In genomic region chr11:119759324-119759723, GRCh38 we compare ENCODE assay signal across 10 cellular contexts. TPM values are rescaled to one million over a fixed set of nuclear protein-coding genes. Genes with fewer than 3 reads are reported as not detected.
DNase-seq lines count a peak whose midpoint lies in the region; ATAC-seq and TF ChIP-seq lines count a peak whose summit lies in the region.
"Had no signal": no experiment of that assay in that cellular context is flagged by ENCODE, and none has a peak within 500 bp of the region (broad histone marks: within the 10 kb centered on the region; RNA-seq: fewer than 3 reads in every experiment).

No MANE protein-coding gene starts in this region.

- no peak overlapping the region for H3K27ac ChIP-seq in BLaER1 treated with 17β-estradiol and CSF1 and Interleukin-3, amounts not matched to agents 10 nM and 100 nM
- H3K27ac ChIP-seq in SJSA1, result no peak overlapping the region
- no peak overlapping the region for H3K27ac ChIP-seq in esophagus squamous epithelium

- no peak for TF ChIP-seq CTCF in HFFc6 (IDR thresholded peaks at IDR 0.05)
- no peak for TF ChIP-seq CTCF in esophagus squamous epithelium (IDR thresholded peaks at IDR 0.05)

- ATAC-seq in natural killer cell treated with Interleukin-12 subunit alpha and Interleukin-12 subunit beta and Interleukin-15 and Interleukin-18, amount 100 ng/mL, for 72 hours, result no peak

- peaks cover 33% of the 10 kb centered on the region for H3K4me1 Mint-ChIP-seq in HFFc6 (ENCODE audit: low read depth)
- no peaks in the 10 kb centered on the region for H3K4me1 Mint-ChIP-seq in natural killer cell treated with Interleukin-12 subunit alpha and Interleukin-12 subunit beta and Interleukin-15 and Interleukin-18, amount 100 ng/mL, for 72 hours (ENCODE audit: low read depth in 2 of 2)

- no peak for TF ChIP-seq POLR2A in esophagus squamous epithelium (IDR thresholded peaks at IDR 0.05)

- peak; percentile 40 for DNase-seq in HFFc6
- peak; percentile 44 to 61 for DNase-seq in SJSA1 (ENCODE audit: low read depth in 1 of 2, low spot score in 2 of 2)
- DNase-seq in glomerular visceral epithelial cell (ENCODE audit: extremely low spot score), result peak; percentile 87
- DNase-seq in esophagus squamous epithelium (lab: John Stamatoyannopoulos, UW), result no peak
- no peak for DNase-seq in natural killer cell treated with Interleukin-12 subunit alpha and Interleukin-12 subunit beta and Interleukin-15 and Interleukin-18, amount 100 ng/mL, for 72 hours (ENCODE audit: low spot score)
- DNase-seq in activated CD4-positive, CD25-positive, alpha-beta regulatory T cell (lab: John Stamatoyannopoulos, UW), result no peak
- DNase-seq in NCI-H510A treated with DMSO at 0.1 percent for 48 hours (lab: John Stamatoyannopoulos, UW), result no peak
- DNase-seq: SHP77 treated with DMSO at 0.1 percent for 48 hours; stimulated activated CD4-positive, alpha-beta T cell treated with anti-CD3 and anti-CD28 coated beads, Interleukin-4, amount 100 ng/mL, for 1 hour had no signal

- no peaks in the 10 kb centered on the region for H3K9me3 ChIP-seq in BLaER1 treated with 17β-estradiol and CSF1 and Interleukin-3, amounts not matched to agents 10 nM and 100 nM (replicated peaks in 1 of 11)
- H3K9me3 ChIP-seq in SJSA1 (replicated peaks), result no peaks in the 10 kb centered on the region
- no peaks in the 10 kb centered on the region for H3K9me3 ChIP-seq in esophagus squamous epithelium

- H3K9me3 Mint-ChIP-seq in HFFc6, result no peaks in the 10 kb centered on the region
- H3K9me3 Mint-ChIP-seq in natural killer cell treated with Interleukin-12 subunit alpha and Interleukin-12 subunit beta and Interleukin-15 and Interleukin-18, amount 100 ng/mL, for 72 hours, result no peaks in the 10 kb centered on the region

- no peaks in the 10 kb centered on the region for H3K27me3 ChIP-seq in BLaER1 treated with 17β-estradiol and CSF1 and Interleukin-3, amounts not matched to agents 10 nM and 100 nM
- H3K27me3 ChIP-seq in SJSA1 (replicated peaks) (no peaks in the 10 kb centered on the region), esophagus squamous epithelium (peaks cover 0 to 24% (median 0%) of the 10 kb centered on the region in 4 donors)

- H3K4me1 ChIP-seq in BLaER1 treated with 17β-estradiol and CSF1 and Interleukin-3, amounts not matched to agents 10 nM and 100 nM, result peaks cover 0 to 15% (median 11%) of the 10 kb centered on the region in 10 experiments; a peak in 12 of 20 replicates
- peaks cover 17% of the 10 kb centered on the region for H3K4me1 ChIP-seq in SJSA1 (replicated peaks)
- peaks cover 0 to 28% (median 6%) of the 10 kb centered on the region in 3 donors for H3K4me1 ChIP-seq in esophagus squamous epithelium

- H3K27ac Mint-ChIP-seq in HFFc6, result no peak overlapping the region
- H3K27ac Mint-ChIP-seq in natural killer cell treated with Interleukin-12 subunit alpha and Interleukin-12 subunit beta and Interleukin-15 and Interleukin-18, amount 100 ng/mL, for 72 hours, result no peak overlapping the region

- peaks cover 21% of the 10 kb centered on the region for H3K27me3 Mint-ChIP-seq in HFFc6 (ENCODE audit: insufficient read depth)
- peaks cover 25 to 39% of the 10 kb centered on the region in 2 donors for H3K27me3 Mint-ChIP-seq in natural killer cell treated with Interleukin-12 subunit alpha and Interleukin-12 subunit beta and Interleukin-15 and Interleukin-18, amount 100 ng/mL, for 72 hours

- no peak overlapping the region for H3K4me3 ChIP-seq in BLaER1 treated with 17β-estradiol and CSF1 and Interleukin-3, amounts not matched to agents 10 nM and 100 nM
- H3K4me3 ChIP-seq in SJSA1 (no peak overlapping the region), esophagus squamous epithelium (no peak overlapping the region)

- H3K4me2 ChIP-seq in BLaER1 treated with 17β-estradiol and CSF1 and Interleukin-3, amounts not matched to agents 10 nM and 100 nM, result peak overlapping the region in 7 of 11 experiments; percentile 21 to 77 (median 63); a peak in 11 of 22 replicates

- H3K36me3 ChIP-seq in BLaER1 treated with 17β-estradiol and CSF1 and Interleukin-3, amounts not matched to agents 10 nM and 100 nM, result no peaks in the 10 kb centered on the region
- H3K36me3 ChIP-seq in SJSA1 (no peaks in the 10 kb centered on the region), esophagus squamous epithelium (no peaks in the 10 kb centered on the region)

- H3K4me3 Mint-ChIP-seq in HFFc6, result no peak overlapping the region
- H3K4me3 Mint-ChIP-seq in natural killer cell treated with Interleukin-12 subunit alpha and Interleukin-12 subunit beta and Interleukin-15 and Interleukin-18, amount 100 ng/mL, for 72 hours, result no peak overlapping the region

- H3K36me3 Mint-ChIP-seq in HFFc6 (ENCODE audit: low read depth), result no peaks in the 10 kb centered on the region
- H3K36me3 Mint-ChIP-seq in natural killer cell treated with Interleukin-12 subunit alpha and Interleukin-12 subunit beta and Interleukin-15 and Interleukin-18, amount 100 ng/mL, for 72 hours, result no peaks in the 10 kb centered on the region

- no peak overlapping the region for H3K9ac ChIP-seq in BLaER1 treated with 17β-estradiol and CSF1 and Interleukin-3, amounts not matched to agents 10 nM and 100 nM

- intact Hi-C loops in esophagus squamous epithelium (cut with DNase I), result no loop called here

- H4K20me1 ChIP-seq in BLaER1 treated with 17β-estradiol and CSF1 and Interleukin-3, amounts not matched to agents 10 nM and 100 nM, result peaks cover 0 to 16% (median 0%) of the 10 kb centered on the region in 11 experiments; a peak in 1 of 22 replicates

- 17 to 30% methylated on average over 4 to 8 of the region's 8 CpGs for WGBS in esophagus squamous epithelium, 2 donors

RNA-seq across cellular contexts. Expression of gene NECTIN1, which starts 30.3 kb away (rescaled TPM):
- total RNA-seq in HFFc6 (2021; fragmentation: NEBNext Ultra II Directional; extraction: Animal tissue kit (Norgen Biotek cat#: 25700)), result 1 to 10 TPM; 4.1 to 7.9 (median 6.6) TPM
- 1.3 and 2.3 TPM in 2 replicates for total RNA-seq in SJSA1 (2014; rRNA removed; shearing (Covaris generic))
- 100 to 1,000 TPM in 2 of 4 donors, 10 to 100 TPM in 2; 72.5 to 163 (median 117) TPM for total RNA-seq in esophagus squamous epithelium
- total RNA-seq in natural killer cell treated with Interleukin-12 subunit alpha and Interleukin-12 subunit beta and Interleukin-15 and Interleukin-18, amount 100 ng/mL, for 72 hours, result 1 to 10 TPM; 2.3 to 2.6 TPM

Comparison
In these comparisons a context has a peak if more than half of its experiments do, and no peak if none do; other contexts are left out.
1. DNase-seq: peak in HFFc6 (single experiment), SJSA1 (2 of 2) and glomerular visceral epithelial cell (single experiment); none in esophagus squamous epithelium (single experiment), natural killer cell treated with Interleukin-12 subunit alpha and Interleukin-12 subunit beta and Interleukin-15 and Interleukin-18, amount 100 ng/mL, for 72 hours (single experiment), activated CD4-positive, CD25-positive, alpha-beta regulatory T cell (0 of 4) and NCI-H510A treated with DMSO at 0.1 percent for 48 hours (single experiment).
2. RNA of gene NECTIN1, which starts 30.3 kb away (total RNA-seq): 72.5 to 163 TPM in esophagus squamous epithelium; 4.1 to 7.9 TPM in HFFc6, 2.3 to 2.6 TPM in natural killer cell treated with Interleukin-12 subunit alpha and Interleukin-12 subunit beta and Interleukin-15 and Interleukin-18, amount 100 ng/mL, for 72 hours and 1.3 to 2.3 TPM in SJSA1; every median in the first group is over 4 times any median in the second.